ENCODE assay signal across 20 cellular contexts in genomic region chr20:53794529-53795115, GRCh38.
A peak's percentile ranks its signal among the peaks of the same experiment; 100 is the strongest.
DNase-seq lines count a peak whose midpoint lies in the region; ATAC-seq, FAIRE-seq and TF ChIP-seq lines count a peak whose summit lies in the region.
"Had no signal": no experiment of that assay in that cellular context is flagged by ENCODE, and none has a peak within 500 bp of the region (broad histone marks: within the 10 kb centered on the region; RNA-seq: fewer than 3 reads in every experiment).

No MANE protein-coding gene starts in this region.

- H2AFZ ChIP-seq in keratinocyte (ENCODE audit: control insufficient read depth, low read length) (no peak overlapping the region), hepatocyte (no peak overlapping the region)
- H2AFZ ChIP-seq: parathyroid adenoma had no signal

- no peaks in the 10 kb centered on the region for H3K36me3 ChIP-seq in SJSA1
- H3K36me3 ChIP-seq in keratinocyte (ENCODE audit: control insufficient read depth in 2 of 2, extremely low read depth in 1 of 2, insufficient read depth in 2 of 2, low read length in 2 of 2), result no peaks in the 10 kb centered on the region
- H3K36me3 ChIP-seq in MG63, result no peaks in the 10 kb centered on the region
- no peaks in the 10 kb centered on the region for H3K36me3 ChIP-seq in hepatocyte (replicated peaks; ENCODE audit: insufficient read depth, low read depth)
- H3K36me3 ChIP-seq in HAP-1 (replicated peaks), result no peaks in the 10 kb centered on the region
- H3K36me3 ChIP-seq: left lung, tibial nerve had no signal

- H3K79me2 ChIP-seq in keratinocyte (ENCODE audit: control insufficient read depth, insufficient read depth, low read length), result no peaks in the 10 kb centered on the region
- H3K79me2 ChIP-seq in hepatocyte, result no peaks in the 10 kb centered on the region
- H3K79me2 ChIP-seq: parathyroid adenoma had no signal

- H3K27ac ChIP-seq in SJSA1 (peak overlapping the region; percentile 10; the same call in 1 of the 2 replicates), keratinocyte (ENCODE audit: control insufficient read depth, insufficient read depth, low read length) (peak overlapping the region; percentile 80), hepatocyte (no peak overlapping the region)
- H3K27ac ChIP-seq: left lung, parathyroid adenoma, tibial nerve had no signal

- no peaks in the 10 kb centered on the region for H3K27me3 ChIP-seq in SJSA1 (replicated peaks)
- H3K27me3 ChIP-seq in keratinocyte (ENCODE audit: control insufficient read depth, extremely low read depth, insufficient read depth, low read length), result no peaks in the 10 kb centered on the region
- no peaks in the 10 kb centered on the region for H3K27me3 ChIP-seq in MG63
- no peaks in the 10 kb centered on the region for H3K27me3 ChIP-seq in hepatocyte
- no peaks in the 10 kb centered on the region for H3K27me3 ChIP-seq in HAP-1 (ENCODE audit: low read depth)
- H3K27me3 ChIP-seq: left lung, tibial nerve had no signal

- H4K20me1 ChIP-seq in keratinocyte (ENCODE audit: control insufficient read depth, extremely low read depth, insufficient read depth, low read length) (no peaks in the 10 kb centered on the region), hepatocyte (ENCODE audit: insufficient read depth, poor library complexity, severe bottlenecking) (no peaks in the 10 kb centered on the region)

- H3K9me3 ChIP-seq in SJSA1 (replicated peaks) (no peaks in the 10 kb centered on the region), keratinocyte (ENCODE audit: control insufficient read depth, low read depth, low read length) (no peaks in the 10 kb centered on the region), MG63 (no peaks in the 10 kb centered on the region), hepatocyte (ENCODE audit: low read depth) (no peaks in the 10 kb centered on the region), HAP-1 (no peaks in the 10 kb centered on the region)
- H3K9me3 ChIP-seq: left lung, tibial nerve had no signal

- no peaks in the 10 kb centered on the region for H3K9me1 ChIP-seq in keratinocyte (ENCODE audit: control insufficient read depth, extremely low read depth, insufficient read depth, low read length)

- no peaks in the 10 kb centered on the region for H3K9me2 ChIP-seq in hepatocyte (replicated peaks; ENCODE audit: insufficient read depth)

- H3K4me1 ChIP-seq in SJSA1 (replicated peaks) (peaks cover 17% of the 10 kb centered on the region), keratinocyte (ENCODE audit: control insufficient read depth, extremely low read depth, insufficient read depth, low read length) (peaks cover 31% of the 10 kb centered on the region), hepatocyte (ENCODE audit: insufficient read depth) (peaks cover 15% of the 10 kb centered on the region), HAP-1 (peaks cover 21% of the 10 kb centered on the region)
- H3K4me1 ChIP-seq: left lung had no signal

- H3K4me3 Mint-ChIP-seq in activated naive CD4-positive, alpha-beta T cell treated with anti-CD3 and anti-CD28 coated beads, Interleukin-2, amount 50 U/mL, for 24 hours, result no peak overlapping the region
- H3K4me3 Mint-ChIP-seq: CD8-positive, alpha-beta T cell; stimulated activated naive B cell treated with anti-CD40 and anti-IgM and Interleukin-4, amounts not matched to agents 10 μg/mL and 1 μg/mL and 100 μg/mL, for 72 hours; T-helper 17 cell had no signal

- dilution Hi-C loops in keratinocyte (cut with MboI; ENCODE audit: extremely low pct_ligation_motif_present, low sequenced_read_pairs), result no loop called here

- in situ Hi-C loops in HAP-1 (cut with MboI; ENCODE audit: low sequenced_read_pairs), result no loop called here

- no peaks in the 10 kb centered on the region for H3K9me3 Mint-ChIP-seq in activated naive CD4-positive, alpha-beta T cell treated with anti-CD3 and anti-CD28 coated beads, Interleukin-2, amount 50 U/mL, for 24 hours
- H3K9me3 Mint-ChIP-seq in activated naive CD4-positive, alpha-beta T cell treated with anti-CD3 and anti-CD28 coated beads, Interleukin-2, amount 50 U/mL, for 72 hours, result peaks cover 0 to 9% of the 10 kb centered on the region in 2 donors
- H3K9me3 Mint-ChIP-seq: CD8-positive, alpha-beta T cell had no signal

- no peaks in the 10 kb centered on the region for H3K27me3 Mint-ChIP-seq in activated naive CD4-positive, alpha-beta T cell treated with anti-CD3 and anti-CD28 coated beads, Interleukin-2, amount 50 U/mL, for 24 hours
- H3K27me3 Mint-ChIP-seq: stimulated activated naive B cell treated with anti-CD40 and anti-IgM and Interleukin-4, amounts not matched to agents 10 μg/mL and 1 μg/mL and 100 μg/mL, for 72 hours; T-helper 17 cell had no signal

- no peaks in the 10 kb centered on the region for H3K36me3 Mint-ChIP-seq in activated naive CD4-positive, alpha-beta T cell treated with anti-CD3 and anti-CD28 coated beads, Interleukin-2, amount 50 U/mL, for 24 hours
- no peaks in the 10 kb centered on the region for H3K36me3 Mint-ChIP-seq in activated naive CD4-positive, alpha-beta T cell treated with anti-CD3 and anti-CD28 coated beads, Interleukin-2, amount 50 U/mL, for 72 hours
- H3K36me3 Mint-ChIP-seq: CD8-positive, alpha-beta T cell; stimulated activated naive B cell treated with anti-CD40 and anti-IgM and Interleukin-4, amounts not matched to agents 10 μg/mL and 1 μg/mL and 100 μg/mL, for 72 hours had no signal

- no peak for TF ChIP-seq CTCF in keratinocyte (optimal IDR thresholded peaks at IDR 0.05 in 1 of 3, IDR thresholded peaks at IDR 0.05 in 1 of 3, conservative IDR thresholded peaks at IDR 0.05 in 1 of 3; ENCODE audit: extremely low read depth in 1 of 3, insufficient read depth in 2 of 3, low read length in 3 of 3)
- TF ChIP-seq CTCF in hepatocyte (IDR thresholded peaks at IDR 0.05; ENCODE audit: poor library complexity), result no peak

- H3K9ac ChIP-seq in keratinocyte (ENCODE audit: control insufficient read depth, extremely low read depth, insufficient read depth, low read length), result no peak overlapping the region
- H3K9ac ChIP-seq: parathyroid adenoma had no signal

- 88% methylated on average over 9 of the region's 9 CpGs for WGBS in hepatocyte (ENCODE audit: low lambda C conversion rate, missing lambda C conversion rate)

- DNase-seq in activated naive CD4-positive, alpha-beta T cell treated with anti-CD3 and anti-CD28 coated beads, Interleukin-2, amount 50 U/mL, for 72 hours (ENCODE audit: low spot score in 2 of 2), result no peak
- DNase-seq in SJSA1 (ENCODE audit: low read depth in 1 of 2, low spot score in 2 of 2) (no peak), keratinocyte (ENCODE audit: low read depth, low spot score) (no peak), urothelium cell line (ENCODE audit: low spot score) (no peak), MG63 (no peak), hepatocyte (ENCODE audit: low spot score) (no peak), HAP-1 (ENCODE audit: low spot score in 2 of 2) (no peak)
- DNase-seq: activated effector memory CD4-positive, alpha-beta T cell treated with anti-CD3 and anti-CD28 coated beads, Interleukin-2, amount 50 U/mL, for 16 hours; amygdala; CD8-positive, alpha-beta T cell; DMS79 treated with DMSO at 0.1 percent for 48 hours; left lung; NCI-H1694 treated with DMSO at 0.1 percent for 48 hours; stimulated activated naive B cell treated with anti-CD40 and anti-IgM and Interleukin-4, amounts not matched to agents 10 μg/mL and 1 μg/mL and 100 μg/mL, for 72 hours; T-helper 17 cell had no signal

- H3K27ac Mint-ChIP-seq in activated naive CD4-positive, alpha-beta T cell treated with anti-CD3 and anti-CD28 coated beads, Interleukin-2, amount 50 U/mL, for 24 hours, result peak overlapping the region; percentile 65
- no peak overlapping the region for H3K27ac Mint-ChIP-seq in activated naive CD4-positive, alpha-beta T cell treated with anti-CD3 and anti-CD28 coated beads, Interleukin-2, amount 50 U/mL, for 72 hours
- H3K27ac Mint-ChIP-seq: CD8-positive, alpha-beta T cell; stimulated activated naive B cell treated with anti-CD40 and anti-IgM and Interleukin-4, amounts not matched to agents 10 μg/mL and 1 μg/mL and 100 μg/mL, for 72 hours; T-helper 17 cell had no signal

- no peak for ATAC-seq in activated naive CD4-positive, alpha-beta T cell treated with anti-CD3 and anti-CD28 coated beads, Interleukin-2, amount 50 U/mL, for 72 hours
- ATAC-seq: CD8-positive, alpha-beta T cell; Right ventricle myocardium inferior; stimulated activated naive B cell treated with anti-CD40 and anti-IgM and Interleukin-4, amounts not matched to agents 10 μg/mL and 1 μg/mL and 100 μg/mL, for 72 hours; T-helper 17 cell had no signal

- peaks cover 8% of the 10 kb centered on the region for H3K4me1 Mint-ChIP-seq in activated naive CD4-positive, alpha-beta T cell treated with anti-CD3 and anti-CD28 coated beads, Interleukin-2, amount 50 U/mL, for 24 hours
- H3K4me1 Mint-ChIP-seq: T-helper 17 cell had no signal

- no peak overlapping the region for H3K4me2 ChIP-seq in keratinocyte (ENCODE audit: control insufficient read depth, extremely low read depth, insufficient read depth, low read depth, low read length)
- no peak overlapping the region for H3K4me2 ChIP-seq in hepatocyte

- FAIRE-seq in keratinocyte (lab: Jason Lieb, UNC) (no peak), urothelium cell line (lab: Jason Lieb, UNC) (peak; percentile 42)
- FAIRE-seq: A204.1 had no signal

- H3K4me3 ChIP-seq in SJSA1 (no peak overlapping the region), keratinocyte (ENCODE audit: control insufficient read depth in 2 of 3, extremely low read depth in 1 of 3, insufficient read depth in 2 of 3, low read depth in 1 of 3, low read length in 3 of 3) (no peak overlapping the region), MG63 (no peak overlapping the region), hepatocyte (no peak overlapping the region), HAP-1 (no peak overlapping the region)
- H3K4me3 ChIP-seq: left lung, tibial nerve had no signal
